In genomic region chr10:72276421-72277339, GRCh38 we compare ENCODE assay signal across 8 cellular contexts. TPM values are rescaled to one million over a fixed set of nuclear protein-coding genes. Genes with fewer than 3 reads are reported as not detected.
DNase-seq lines count a peak whose midpoint lies in the region; TF ChIP-seq lines count a peak whose summit lies in the region.

No MANE protein-coding gene starts in this region.

- no peaks in the 10 kb centered on the region for H3K9me3 Mint-ChIP-seq in osteocyte (ENCODE audit: unreplicated experiment)

- no peak for TF ChIP-seq CTCF in osteocyte (IDR thresholded peaks at IDR 0.05)

- TF ChIP-seq POLR2A in Raji (IDR thresholded peaks at IDR 0.05; ENCODE audit: insufficient read depth, low read depth, low read length): peak; percentile 59

- peak overlapping the region; percentile 98 for H3K4me3 Mint-ChIP-seq in osteocyte (ENCODE audit: unreplicated experiment)

- no peaks in the 10 kb centered on the region for H3K27me3 Mint-ChIP-seq in osteocyte (ENCODE audit: unreplicated experiment)

- DNase-seq in activated CD8-positive, alpha-beta memory T cell treated with anti-CD3 and anti-CD28 coated beads, Interleukin-2, amount 50 U/mL, for 48 hours: peak; percentile 81
- DNase-seq in activated CD8-positive, alpha-beta memory T cell treated with anti-CD3 and anti-CD28 coated beads, Interleukin-2, amount 50 U/mL, for 4 hours: no peak
- peak; percentile 14 for DNase-seq in epidermal melanocyte (ENCODE audit: insufficient read length, low spot score)
- DNase-seq in osteocyte (ENCODE audit: extremely low spot score, unreplicated experiment): no peak
- no peak for DNase-seq in HuH-7 (ENCODE audit: low spot score)
- DNase-seq in stimulated activated CD4-positive, alpha-beta T cell treated with anti-CD3 and anti-CD28 coated beads, Interleukin-4, amount 100 ng/mL, for 24 hours: no peak
- no peak for DNase-seq in KG1 (lab: John Stamatoyannopoulos, UW)

- peaks cover 51% of the 10 kb centered on the region for H3K4me1 Mint-ChIP-seq in osteocyte (ENCODE audit: unreplicated experiment)

- H3K27ac Mint-ChIP-seq in osteocyte (ENCODE audit: unreplicated experiment): peak overlapping the region; percentile 100

- H3K36me3 Mint-ChIP-seq in osteocyte (ENCODE audit: unreplicated experiment): peaks cover 19% of the 10 kb centered on the region

RNA-seq across cellular contexts. Expression of gene DDIT4, which starts 3.0 kb away (rescaled TPM):
- total RNA-seq in osteocyte: 288 and 290 TPM in 2 replicates

Comparison
In these comparisons a context has a peak if more than half of its experiments do, and no peak if none do; other contexts are left out.
1. DNase-seq: peak in activated CD8-positive, alpha-beta memory T cell treated with anti-CD3 and anti-CD28 coated beads, Interleukin-2, amount 50 U/mL, for 48 hours (single experiment) and epidermal melanocyte (single experiment); none in activated CD8-positive, alpha-beta memory T cell treated with anti-CD3 and anti-CD28 coated beads, Interleukin-2, amount 50 U/mL, for 4 hours (single experiment), osteocyte (single experiment), HuH-7 (single experiment), stimulated activated CD4-positive, alpha-beta T cell treated with anti-CD3 and anti-CD28 coated beads, Interleukin-4, amount 100 ng/mL, for 24 hours (single experiment) and KG1 (single experiment).